ENCODE assay signal across 17 cellular contexts in the genomic region with DNA sequence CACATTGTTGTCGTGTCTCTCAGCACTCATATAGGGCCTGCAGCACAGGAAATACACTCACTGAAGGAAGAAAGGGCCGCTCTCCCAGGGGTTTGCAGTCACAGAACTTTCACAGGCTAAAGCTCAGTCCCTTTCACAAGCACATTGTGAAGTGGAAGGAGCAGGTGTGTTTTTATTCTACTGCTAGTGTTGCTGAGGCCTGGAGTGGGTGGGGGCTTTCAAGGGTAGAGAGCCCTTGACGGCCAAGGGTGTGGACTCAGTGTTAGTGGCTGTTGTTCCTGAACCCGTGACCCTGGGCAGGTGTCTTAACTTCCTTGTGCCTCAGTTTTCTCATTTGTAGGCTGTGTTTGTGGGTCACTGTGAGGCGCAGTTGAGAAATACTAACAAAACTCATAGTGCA.
DNase-seq lines count a peak whose midpoint lies in the region; ATAC-seq lines count a peak whose summit lies in the region.
"Had no signal": no experiment of that assay in that cellular context is flagged by ENCODE, and none has a peak within 500 bp of the region (broad histone marks: within the 10 kb centered on the region; RNA-seq: fewer than 3 reads in every experiment).

No MANE protein-coding gene starts in this region.

- H3K4me1 Mint-ChIP-seq in stimulated activated effector memory CD8-positive, alpha-beta T cell treated with anti-CD3 and anti-CD28 coated beads, Interleukin-12 subunit alpha, Interleukin-12 subunit beta, amount 100 ng/mL, for 72 hours: peaks cover 43% of the 10 kb centered on the region
- peaks cover 25% of the 10 kb centered on the region for H3K4me1 Mint-ChIP-seq in T-helper 17 cell
- H3K4me1 Mint-ChIP-seq: H9, IgD-negative memory B cell had no signal

- H3K27ac Mint-ChIP-seq in stimulated activated effector memory CD8-positive, alpha-beta T cell treated with anti-CD3 and anti-CD28 coated beads, Interleukin-12 subunit alpha, Interleukin-12 subunit beta, amount 100 ng/mL, for 72 hours: peak overlapping the region; percentile 83
- H3K27ac Mint-ChIP-seq in T-helper 17 cell: no peak overlapping the region
- H3K27ac Mint-ChIP-seq: H9; IgD-negative memory B cell; T-helper 1 cell treated with Interleukin-12 subunit alpha and Interleukin-12 subunit beta and Interleukin-4 antibody, amounts not matched to agents 30 μg/mL and 1 μg/mL, for 36 hours had no signal

- H3K36me3 Mint-ChIP-seq in stimulated activated effector memory CD8-positive, alpha-beta T cell treated with anti-CD3 and anti-CD28 coated beads, Interleukin-12 subunit alpha, Interleukin-12 subunit beta, amount 100 ng/mL, for 72 hours: peaks cover 96% of the 10 kb centered on the region
- H3K36me3 Mint-ChIP-seq in T-helper 17 cell (ENCODE audit: low read depth): peaks cover 30% of the 10 kb centered on the region

- H3K4me3 Mint-ChIP-seq in stimulated activated effector memory CD8-positive, alpha-beta T cell treated with anti-CD3 and anti-CD28 coated beads, Interleukin-12 subunit alpha, Interleukin-12 subunit beta, amount 100 ng/mL, for 72 hours: no peak overlapping the region
- H3K4me3 Mint-ChIP-seq in T-helper 17 cell: no peak overlapping the region
- H3K4me3 Mint-ChIP-seq: CD8-positive, alpha-beta memory T cell; H9; IgD-negative memory B cell; T-helper 1 cell treated with Interleukin-12 subunit alpha and Interleukin-12 subunit beta and Interleukin-4 antibody, amounts not matched to agents 30 μg/mL and 1 μg/mL, for 36 hours had no signal

- H3K27me3 Mint-ChIP-seq in T-helper 17 cell: no peaks in the 10 kb centered on the region
- H3K27me3 Mint-ChIP-seq: CD8-positive, alpha-beta memory T cell; IgD-negative memory B cell had no signal

- ATAC-seq in stimulated activated effector memory CD8-positive, alpha-beta T cell treated with anti-CD3 and anti-CD28 coated beads, Interleukin-12 subunit alpha, Interleukin-12 subunit beta, amount 100 ng/mL, for 72 hours: no peak
- ATAC-seq in T-helper 17 cell: no peak
- ATAC-seq: GM12878 had no signal

- DNase-seq in DMS53 (lab: John Stamatoyannopoulos, UW) (peak; percentile 37), DMS53 treated with DMSO at 0.1 percent for 48 hours (lab: John Stamatoyannopoulos, UW; ENCODE audit: unreplicated experiment) (no peak), NCI-H187 (lab: John Stamatoyannopoulos, UW) (peak; percentile 44 to 68), NCI-H345 treated with DMSO at 0.1 percent for 48 hours (lab: John Stamatoyannopoulos, UW; ENCODE audit: unreplicated experiment) (peak; percentile 42), SKM-1 treated with dmso at 0.1 percent for 144 hours (lab: John Stamatoyannopoulos, UW; ENCODE audit: unreplicated experiment) (no peak), T-helper 17 cell (no peak)
- no peak for DNase-seq in stimulated activated effector memory CD8-positive, alpha-beta T cell treated with anti-CD3 and anti-CD28 coated beads, Interleukin-12 subunit alpha, Interleukin-12 subunit beta, amount 100 ng/mL, for 72 hours (ENCODE audit: low spot score in 2 of 2)
- DNase-seq in activated effector memory CD4-positive, alpha-beta T cell treated with anti-CD3 and anti-CD28 coated beads, Interleukin-2, amount 50 U/mL, for 16 hours: no peak
- DNase-seq: CD8-positive, alpha-beta memory T cell; H9; NCI-H1436 treated with DMSO at 0.1 percent for 48 hours; NCI-H69; PC-9; SK-N-SH had no signal

- no peaks in the 10 kb centered on the region for H3K9me3 ChIP-seq in T-helper 17 cell (ENCODE audit: control insufficient read depth, low read length, poor library complexity, severe bottlenecking)
- H3K9me3 ChIP-seq: SK-N-SH had no signal

- no peaks in the 10 kb centered on the region for H3K9me3 Mint-ChIP-seq in stimulated activated effector memory CD8-positive, alpha-beta T cell treated with anti-CD3 and anti-CD28 coated beads, Interleukin-12 subunit alpha, Interleukin-12 subunit beta, amount 100 ng/mL, for 72 hours
- H3K9me3 Mint-ChIP-seq: CD8-positive, alpha-beta memory T cell; H9; IgD-negative memory B cell; T-helper 1 cell treated with Interleukin-12 subunit alpha and Interleukin-12 subunit beta and Interleukin-4 antibody, amounts not matched to agents 30 μg/mL and 1 μg/mL, for 36 hours had no signal

Comparison
In these comparisons a context has a peak if more than half of its experiments do, and no peak if none do; other contexts are left out.
1. DNase-seq: peak in DMS53 (single experiment), NCI-H187 (2 of 2) and NCI-H345 treated with DMSO at 0.1 percent for 48 hours (single experiment); none in DMS53 treated with DMSO at 0.1 percent for 48 hours (single experiment), stimulated activated effector memory CD8-positive, alpha-beta T cell treated with anti-CD3 and anti-CD28 coated beads, Interleukin-12 subunit alpha, Interleukin-12 subunit beta, amount 100 ng/mL, for 72 hours (0 of 2), SKM-1 treated with dmso at 0.1 percent for 144 hours (single experiment), T-helper 17 cell (0 of 3) and activated effector memory CD4-positive, alpha-beta T cell treated with anti-CD3 and anti-CD28 coated beads, Interleukin-2, amount 50 U/mL, for 16 hours (single experiment).